20 cellular contexts compared by ENCODE assay signal in the genomic region with DNA sequence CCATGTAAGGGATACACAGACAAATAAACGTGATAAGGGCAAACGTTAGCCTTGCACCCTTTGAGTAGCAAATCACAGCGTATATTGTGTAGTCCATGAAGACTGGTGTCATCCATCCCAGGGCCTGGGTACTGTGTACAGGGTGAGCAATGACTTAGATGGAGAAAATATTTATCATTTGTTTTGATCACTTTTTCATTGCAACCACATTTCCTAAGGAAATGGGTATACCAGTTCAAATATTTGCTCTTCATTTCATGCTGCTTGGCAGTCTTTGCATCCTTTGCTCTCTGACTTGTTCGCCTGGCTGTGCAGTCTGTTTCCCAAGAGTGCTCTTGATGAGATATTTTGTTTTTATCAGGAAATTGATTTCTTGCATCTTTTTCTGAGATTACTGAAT.
"Had no signal": no experiment of that assay in that cellular context is flagged by ENCODE, and none has a peak within 500 bp of the region (broad histone marks: within the 10 kb centered on the region; RNA-seq: fewer than 3 reads in every experiment).

No MANE protein-coding gene starts in this region.

- H3K27me3 Mint-ChIP-seq: activated CD4-positive, alpha-beta T cell treated with anti-CD3 and anti-CD28 coated beads, Interleukin-2, amount 10 ng/mL, durations not matched to agents 24 days and 14 days; activated naive CD8-positive, alpha-beta T cell treated with anti-CD3 and anti-CD28 coated beads, Interleukin-2, amount 10 ng/mL, durations not matched to agents 7 days and 5 days; effector memory CD8-positive, alpha-beta T cell; progenitor cell of endocrine pancreas; stimulated activated naive CD8-positive, alpha-beta T cell treated with anti-CD3 and anti-CD28 coated beads, Interleukin-15, Interleukin-2, amounts not matched to agents 100 ng/mL and 50 ng/mL, for 24 hours had no signal

- H3K27me3 ChIP-seq: gastroesophageal sphincter, left lung, right atrium auricular region, testis had no signal

- H3K9me3 ChIP-seq: left lung, right atrium auricular region, testis had no signal

- ATAC-seq: effector memory CD8-positive, alpha-beta T cell had no signal

- H3K36me3 Mint-ChIP-seq: activated naive CD8-positive, alpha-beta T cell treated with anti-CD3 and anti-CD28 coated beads, Interleukin-2, amount 10 ng/mL, durations not matched to agents 7 days and 5 days had no signal

- H3K4me3 Mint-ChIP-seq: activated CD4-positive, alpha-beta T cell treated with anti-CD3 and anti-CD28 coated beads, Interleukin-2, amount 10 ng/mL, durations not matched to agents 24 days and 14 days; activated naive CD8-positive, alpha-beta T cell treated with anti-CD3 and anti-CD28 coated beads, Interleukin-2, amount 10 ng/mL, durations not matched to agents 7 days and 5 days; effector memory CD8-positive, alpha-beta T cell; nephron; stimulated activated naive CD8-positive, alpha-beta T cell treated with anti-CD3 and anti-CD28 coated beads, Interleukin-15, Interleukin-2, amounts not matched to agents 100 ng/mL and 50 ng/mL, for 24 hours had no signal

- H3K36me3 ChIP-seq: gastroesophageal sphincter, left lung, right atrium auricular region had no signal

- DNase-seq: activated CD4-positive, CD25-positive, alpha-beta regulatory T cell; activated CD8-positive, alpha-beta memory T cell treated with anti-CD3 and anti-CD28 coated beads, Interleukin-2, amount 50 U/mL, for 48 hours; activated naive CD4-positive, alpha-beta T cell; activated naive CD8-positive, alpha-beta T cell treated with anti-CD3 and anti-CD28 coated beads, Interleukin-2, amount 10 ng/mL, durations not matched to agents 7 days and 5 days; dermis blood vessel endothelial cell; effector memory CD8-positive, alpha-beta T cell; hippocampal formation; kidney; left lung; occipital lobe; small intestine; stimulated activated CD4-positive, alpha-beta T cell treated with anti-CD3 and anti-CD28 coated beads, Interleukin-4, amount 100 ng/mL, for 4 hours; stimulated activated CD8-positive, alpha-beta memory T cell treated with anti-CD3 and anti-CD28 coated beads, Interleukin-4, amount 100 ng/mL, for 48 hours; testis had no signal

- H3K9me3 Mint-ChIP-seq: nephron had no signal

- H3K27ac ChIP-seq: right atrium auricular region, testis had no signal

- H3K4me3 ChIP-seq: gastroesophageal sphincter, left lung, right atrium auricular region, testis had no signal

- H3K27ac Mint-ChIP-seq: activated CD4-positive, alpha-beta T cell treated with anti-CD3 and anti-CD28 coated beads, Interleukin-2, amount 10 ng/mL, durations not matched to agents 24 days and 14 days; activated naive CD8-positive, alpha-beta T cell treated with anti-CD3 and anti-CD28 coated beads, Interleukin-2, amount 10 ng/mL, durations not matched to agents 7 days and 5 days; effector memory CD8-positive, alpha-beta T cell; progenitor cell of endocrine pancreas; stimulated activated naive CD8-positive, alpha-beta T cell treated with anti-CD3 and anti-CD28 coated beads, Interleukin-15, Interleukin-2, amounts not matched to agents 100 ng/mL and 50 ng/mL, for 24 hours had no signal

- H3K4me1 ChIP-seq: right atrium auricular region, testis had no signal

- H3K4me1 Mint-ChIP-seq: activated CD4-positive, alpha-beta T cell treated with anti-CD3 and anti-CD28 coated beads, Interleukin-2, amount 10 ng/mL, durations not matched to agents 24 days and 14 days; activated naive CD8-positive, alpha-beta T cell treated with anti-CD3 and anti-CD28 coated beads, Interleukin-2, amount 10 ng/mL, durations not matched to agents 7 days and 5 days had no signal
